Comparison of ENCODE assay signal across 1 cellular context in genomic region chr3:10758304-10759037, GRCh38.
TF ChIP-seq lines count a peak whose summit lies in the region.

No MANE protein-coding gene starts in this region.

TF ChIP-seq in HepG2, 621 proteins besides CTCF, POLR2A, EP300 and RAD21 (continued from another document and continues in another):
- TF ChIP-seq HINFP (CRISPR knock-in tag; IDR thresholded peaks at IDR 0.05; ENCODE audit: low read depth): no peak
- TF ChIP-seq ZSCAN22 (CRISPR knock-in tag; IDR thresholded peaks at IDR 0.05): no peak
- TF ChIP-seq REST (IDR thresholded peaks at IDR 0.05; ENCODE audit: borderline replicate concordance in 1 of 2, low read depth in 1 of 2, low read length in 2 of 2): no peak
- TF ChIP-seq AHR (CRISPR knock-in tag; IDR thresholded peaks at IDR 0.05): no peak
- TF ChIP-seq ZEB1 (IDR thresholded peaks at IDR 0.05; ENCODE audit: insufficient replicate concordance, low read depth): no peak
- 0 out of 2 replicates have a peak, but pooled peaks have one; percentile 37 for TF ChIP-seq IRF2 (CRISPR knock-in tag; IDR thresholded peaks at IDR 0.05)
- TF ChIP-seq THYN1 (CRISPR knock-in tag; IDR thresholded peaks at IDR 0.05; ENCODE audit: borderline replicate concordance, low read depth): no peak
- peak; percentile 51; the same call in 1 of the 3 replicates for TF ChIP-seq MXI1 (IDR thresholded peaks at IDR 0.05; ENCODE audit: borderline replicate concordance, low read depth, low read length)
- TF ChIP-seq KDM2A (CRISPR knock-in tag; IDR thresholded peaks at IDR 0.05; ENCODE audit: borderline replicate concordance, low read depth): peak; percentile 45; the same call in 1 of the 2 replicates
- peak; percentile 99 for TF ChIP-seq STAG1 (CRISPR knock-in tag; IDR thresholded peaks at IDR 0.05)
- 0 out of 2 replicates have a peak, but pooled peaks have one; percentile 47 for TF ChIP-seq SSRP1 (CRISPR knock-in tag; IDR thresholded peaks at IDR 0.05)
- peak; percentile 94 for TF ChIP-seq SMC3 (IDR thresholded peaks at IDR 0.05; ENCODE audit: low read length)
- TF ChIP-seq MXD4 (CRISPR knock-in tag; IDR thresholded peaks at IDR 0.05): 0 out of 2 replicates have a peak, but pooled peaks have one; percentile 23
- no peak; the same call in 1 of the 2 replicates for TF ChIP-seq ETV5 (CRISPR knock-in tag; IDR thresholded peaks at IDR 0.05; ENCODE audit: borderline replicate concordance)
- TF ChIP-seq SPEN (CRISPR knock-in tag; IDR thresholded peaks at IDR 0.05; ENCODE audit: low read depth): no peak
- TF ChIP-seq ZNF709 (CRISPR knock-in tag; IDR thresholded peaks at IDR 0.05): no peak
- no peak for TF ChIP-seq TBP (CRISPR knock-in tag; IDR thresholded peaks at IDR 0.05)
- TF ChIP-seq ZNF124 (CRISPR knock-in tag; IDR thresholded peaks at IDR 0.05): no peak
- no peak for TF ChIP-seq NFE2L2 (IDR thresholded peaks at IDR 0.05; ENCODE audit: low read length)
- no peak for TF ChIP-seq ZBTB10 (CRISPR knock-in tag; IDR thresholded peaks at IDR 0.05; ENCODE audit: borderline replicate concordance)
- TF ChIP-seq ZNF761 (CRISPR knock-in tag; conservative IDR thresholded peaks at IDR 0.05): no peak
- TF ChIP-seq HOXA7 (CRISPR knock-in tag; IDR thresholded peaks at IDR 0.05): no peak
- TF ChIP-seq PRMT3 (CRISPR knock-in tag; IDR thresholded peaks at IDR 0.05; ENCODE audit: borderline replicate concordance, low read depth): no peak
- 0 out of 2 replicates have a peak, but pooled peaks have one; percentile 37 for TF ChIP-seq CEBPG (CRISPR knock-in tag; IDR thresholded peaks at IDR 0.05)
- peak; percentile 52; the same call in 1 of the 2 replicates for TF ChIP-seq SMAD3 (CRISPR knock-in tag; IDR thresholded peaks at IDR 0.05)
- TF ChIP-seq ZNF513 (CRISPR knock-in tag; conservative IDR thresholded peaks at IDR 0.05): no peak
- TF ChIP-seq HNRNPK (IDR thresholded peaks at IDR 0.05; ENCODE audit: low read depth, low read length, poor library complexity, severe bottlenecking): no peak
- no peak for TF ChIP-seq ZNF292 (CRISPR knock-in tag; IDR thresholded peaks at IDR 0.05; ENCODE audit: borderline replicate concordance, low read depth)
- TF ChIP-seq SNAPC5 (CRISPR knock-in tag; IDR thresholded peaks at IDR 0.05; ENCODE audit: borderline replicate concordance): no peak
- no peak for TF ChIP-seq FUBP1 (CRISPR knock-in tag; IDR thresholded peaks at IDR 0.05; ENCODE audit: borderline replicate concordance)
- TF ChIP-seq ATF7 (IDR thresholded peaks at IDR 0.05): no peak
- TF ChIP-seq ATF7 (CRISPR knock-in tag; IDR thresholded peaks at IDR 0.05): no peak
- no peak for TF ChIP-seq PLRG1 (conservative IDR thresholded peaks at IDR 0.05)
- TF ChIP-seq SNAI1 (CRISPR knock-in tag; IDR thresholded peaks at IDR 0.05; ENCODE audit: borderline replicate concordance): no peak
- no peak for TF ChIP-seq TCF7L2 (IDR thresholded peaks at IDR 0.05; ENCODE audit: low read depth, low read length)
- TF ChIP-seq ZFX (CRISPR knock-in tag; IDR thresholded peaks at IDR 0.05; ENCODE audit: low read depth): no peak; the same call in 1 of the 2 replicates
- peak; percentile 35 to 42; a peak in 1 of 4 replicates for TF ChIP-seq HMGXB4 (CRISPR knock-in tag; IDR thresholded peaks at IDR 0.05; ENCODE audit: borderline replicate concordance in 1 of 2, low read depth in 1 of 2)
- TF ChIP-seq ARID5B (CRISPR knock-in tag; IDR thresholded peaks at IDR 0.05): peak; percentile 27; the same call in 1 of the 2 replicates
- no peak for TF ChIP-seq PHF21A (CRISPR knock-in tag; IDR thresholded peaks at IDR 0.05)
- no peak for TF ChIP-seq ZBTB26 (CRISPR knock-in tag; IDR thresholded peaks at IDR 0.05; ENCODE audit: borderline replicate concordance)
- TF ChIP-seq CBX5 (CRISPR knock-in tag; IDR thresholded peaks at IDR 0.05; ENCODE audit: borderline replicate concordance): peak; percentile 50; the same call in 1 of the 2 replicates
- TF ChIP-seq SOX6 (IDR thresholded peaks at IDR 0.05): no peak
- no peak for TF ChIP-seq SOX6 (CRISPR knock-in tag; IDR thresholded peaks at IDR 0.05)
